8 cellular contexts compared by ENCODE assay signal in the genomic region with DNA sequence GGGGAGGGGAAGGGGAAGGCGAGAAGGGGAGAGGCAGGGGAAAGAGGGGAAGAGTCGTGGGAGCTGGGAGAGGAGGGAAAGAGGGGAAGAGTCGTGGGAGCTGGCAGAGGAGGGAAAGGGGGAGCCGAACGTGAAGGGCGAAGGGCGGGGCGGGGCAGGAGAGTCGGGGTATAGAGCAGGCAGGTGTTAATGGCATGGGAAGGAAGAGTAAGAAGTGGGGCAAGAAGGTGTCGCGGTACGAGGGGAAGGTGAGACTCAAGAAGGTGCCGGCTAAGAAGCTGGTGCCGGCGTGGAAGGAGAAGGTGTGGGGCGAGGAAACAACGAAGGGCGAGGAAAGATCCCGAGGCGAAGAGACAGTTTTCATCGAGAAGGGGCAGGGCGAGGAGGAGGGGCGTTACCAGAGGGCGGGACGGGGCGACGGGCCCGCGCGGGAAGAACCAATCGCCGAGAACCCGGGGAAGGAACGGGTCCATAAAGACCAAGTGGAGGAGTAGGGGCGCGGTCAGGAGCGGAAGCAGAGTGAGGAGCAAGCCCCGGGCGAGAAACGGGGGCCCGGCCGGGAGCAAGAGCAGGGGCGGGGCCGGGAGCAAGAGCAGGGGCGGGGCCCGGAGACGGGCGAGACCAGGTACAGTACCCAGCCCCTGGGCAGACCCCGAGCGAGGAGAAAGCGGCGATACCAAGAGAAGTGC. TPM values are rescaled to one million over a fixed set of nuclear protein-coding genes. Genes with fewer than 3 reads are reported as not detected.
DNase-seq lines count a peak whose midpoint lies in the region; ATAC-seq, FAIRE-seq and TF ChIP-seq lines count a peak whose summit lies in the region.

No MANE protein-coding gene starts in this region.

- TF ChIP-seq POLR2A in GM12891 (IDR thresholded peaks at IDR 0.05; ENCODE audit: low read depth, low read length) (no peak), transverse colon (IDR thresholded peaks at IDR 0.05) (peak; percentile 91)

- 1 to 2% methylated on average over 8 to 52 of the region's 52 CpGs for WGBS in transverse colon (ENCODE audit: low coverage in 1 of 2), 2 donors

- no peak for TF ChIP-seq EP300 in transverse colon (IDR thresholded peaks at IDR 0.05; ENCODE audit: low read depth)

- FAIRE-seq in GM12891 (lab: Jason Lieb, UNC), result peak; percentile 99

- H3K4me1 ChIP-seq in adipocyte (ENCODE audit: control insufficient read depth, insufficient read depth, low read length) (peaks cover 6% of the 10 kb centered on the region), transverse colon (peaks cover 5 to 22% (median 7%) of the 10 kb centered on the region in 4 donors)

- H3K9ac ChIP-seq in adipocyte (ENCODE audit: low read length), result peak overlapping the region; percentile 81

- peak; percentile 79 for ATAC-seq in HG02798 (IDR thresholded peaks at IDR 0.05; ENCODE audit: poor library complexity, unreplicated experiment)

- H3K9me3 ChIP-seq in adipocyte (ENCODE audit: control insufficient read depth, low read length), result no peaks in the 10 kb centered on the region
- H3K9me3 ChIP-seq in transverse colon, result no peaks in the 10 kb centered on the region

- H3K27me3 ChIP-seq in adipocyte (replicated peaks; ENCODE audit: control insufficient read depth, insufficient read depth, low read length) (no peaks in the 10 kb centered on the region), transverse colon (no peaks in the 10 kb centered on the region)

- in situ Hi-C loops in transverse colon (cut with MboI; ENCODE audit: low pct_ligation_motif_present in 1 of 4, low pct_unique_long_range_greater_than_20kb in 1 of 4, low sequenced_read_pairs in 3 of 4), result loop anchor here (25.0 kb wide), 2 partner anchors 424 to 449 kb away; partner anchors contain the start of genes SIPA1L3 (in 3 of the 4) and WDR87 (in 3 of the 4)

- peak overlapping the region; percentile 98 to 100 (median 99) for H3K27ac ChIP-seq in transverse colon

- H3K36me3 ChIP-seq in adipocyte (ENCODE audit: control insufficient read depth, insufficient read depth, low read length, severe bottlenecking), result no peaks in the 10 kb centered on the region
- H3K36me3 ChIP-seq in transverse colon, result no peaks in the 10 kb centered on the region

- TF ChIP-seq CTCF in transverse colon (IDR thresholded peaks at IDR 0.05), result no peak

- H3K4me3 ChIP-seq in adipocyte (ENCODE audit: low read length), result peak overlapping the region; percentile 97
- peak overlapping the region; percentile 63 to 92 (median 84) for H3K4me3 ChIP-seq in transverse colon

- intact Hi-C loops in cardiac septum (cut with DNase I) (loop anchor here (1.0 to 5.0 kb wide), 4 partner anchors 38 to 429 kb away; partner anchors contain the start of genes PSMD8, SIPA1L3 and WDR87), transverse colon (cut with DNase I; ENCODE audit: low total_unique reads) (no loop called here)

- peak; percentile 90 for DNase-seq in GM12891 (ENCODE audit: insufficient read length, low spot score)
- peak; percentile 96 for DNase-seq in NCI-H1436 (lab: John Stamatoyannopoulos, UW)
- DNase-seq in SW480 (ENCODE audit: low spot score), result peak; percentile 99
- peak; percentile 99 for DNase-seq in adipocyte (ENCODE audit: low read depth)
- DNase-seq in cardiac septum (ENCODE audit: low spot score), result peak; percentile 97
- peak; percentile 96 for DNase-seq in pons (ENCODE audit: low spot score)
- DNase-seq in transverse colon, result peak; percentile 98

TF ChIP-seq in GM12891, 5 proteins besides CTCF, POLR2A, EP300 and RAD21:
- TF ChIP-seq POLR2AphosphoS5 (IDR thresholded peaks at IDR 0.05; ENCODE audit: low read depth, low read length) (no peak), TAF1 (IDR thresholded peaks at IDR 0.05; ENCODE audit: low read depth, low read length) (no peak), SPI1 (IDR thresholded peaks at IDR 0.05; ENCODE audit: low read depth, low read length) (no peak), POU2F2 (IDR thresholded peaks at IDR 0.05; ENCODE audit: low read depth, low read length) (no peak), PAX5 (IDR thresholded peaks at IDR 0.05; ENCODE audit: insufficient read depth, low read length, severe bottlenecking) (no peak)

RNA-seq across cellular contexts. Expression of gene CATSPERG, which starts 0.5 kb away (rescaled TPM):
- polyA plus RNA-seq in GM12891 (2012; ENCODE audit: low read depth, missing spikeins), result 1.1 TPM
- total RNA-seq in cardiac septum, result 1.5 TPM
- total RNA-seq in transverse colon, result 10 to 100 TPM in 3 of 4 donors, 1 to 10 TPM in 1; 7.0 to 59.5 (median 20.3) TPM

RNA-seq across cellular contexts. Expression of gene KCNK6, which starts 16.4 kb away (rescaled TPM):
- 0.21 TPM for polyA plus RNA-seq in GM12891 (2012; ENCODE audit: low read depth, missing spikeins)
- 14.1 TPM for total RNA-seq in cardiac septum
- total RNA-seq in transverse colon, result 10 to 100 TPM; 14.9 to 44.5 (median 17.6) TPM

RNA-seq across cellular contexts. Expression of gene YIF1B, which starts 20.3 kb away (rescaled TPM):
- 45.1 TPM for polyA plus RNA-seq in GM12891 (2012; ENCODE audit: low read depth, missing spikeins)
- total RNA-seq in cardiac septum, result 27.6 TPM
- 10 to 100 TPM; 15.0 to 24.5 (median 18.4) TPM for total RNA-seq in transverse colon

RNA-seq across cellular contexts. Expression of gene C19orf33, which starts 32.0 kb away (rescaled TPM):
- polyA plus RNA-seq in GM12891 (2012; ENCODE audit: low read depth, missing spikeins), result not detected
- 2.0 TPM for total RNA-seq in cardiac septum
- 1,000 to 10,000 TPM in 1 of 4 donors, 100 to 1,000 TPM in 2, 10 to 100 TPM in 1; 76.0 to 1,160 (median 338) TPM for total RNA-seq in transverse colon

RNA-seq across cellular contexts. Expression of gene PSMD8, which starts 38.3 kb away (rescaled TPM):
- 171 TPM for polyA plus RNA-seq in GM12891 (2012; ENCODE audit: low read depth, missing spikeins)
- total RNA-seq in cardiac septum (283 TPM), transverse colon (100 to 1,000 TPM in 1 of 4 donors, 10 to 100 TPM in 3; 28.1 to 171 (median 78.5) TPM)

Comparison
In these comparisons a context has a peak if more than half of its experiments do, and no peak if none do; other contexts are left out.
1. Peak in every context shown above with its lines: DNase-seq, ATAC-seq, H3K4me3 ChIP-seq and H3K27ac ChIP-seq.